In genomic region chr17:72594248-72594647, GRCh38 we compare ENCODE assay signal across 31 cellular contexts.
"Had no signal": no experiment of that assay in that cellular context is flagged by ENCODE, and none has a peak within 500 bp of the region (broad histone marks: within the 10 kb centered on the region; RNA-seq: fewer than 3 reads in every experiment).

No MANE protein-coding gene starts in this region.

- H2AFZ ChIP-seq: hepatocyte had no signal

- H3K27ac Mint-ChIP-seq: activated naive CD4-positive, alpha-beta T cell treated with anti-CD3 and anti-CD28 coated beads, Interleukin-2, amount 50 U/mL, for 24 hours; activated naive CD8-positive, alpha-beta T cell treated with anti-CD3 and anti-CD28 coated beads, Interleukin-2, amount 50 U/mL, for 24 hours; activated T-cell treated with anti-CD3 and anti-CD28 coated beads, Interleukin-2, amount 50 U/mL, for 24 hours; brain; effector memory CD8-positive, alpha-beta T cell; immature natural killer cell; naive thymus-derived CD8-positive, alpha-beta T cell; stimulated activated memory B cell treated with anti-CD40 and anti-IgM and Interleukin-4, amounts not matched to agents 10 μg/mL and 1 μg/mL and 100 μg/mL, for 72 hours; stimulated activated naive CD8-positive, alpha-beta T cell treated with anti-CD3 and anti-CD28 coated beads, Interleukin-15, amount 100 ng/mL, for 72 hours; T-helper 1 cell treated with Interleukin-12 subunit alpha and Interleukin-12 subunit beta and Interleukin-4 antibody, amounts not matched to agents 30 μg/mL and 1 μg/mL, for 36 hours had no signal

- H3K9me3 ChIP-seq: gastroesophageal sphincter, thyroid gland, upper lobe of left lung had no signal

- ATAC-seq: activated CD4-positive, CD25-positive, alpha-beta regulatory T cell treated with anti-CD3 and anti-CD28 coated beads, Interleukin-2, amount 50 U/mL, for 24 hours; activated naive CD8-positive, alpha-beta T cell treated with anti-CD3 and anti-CD28 coated beads, Interleukin-2, amount 50 U/mL, for 24 hours; effector memory CD8-positive, alpha-beta T cell; gastroesophageal sphincter; left colon; naive thymus-derived CD8-positive, alpha-beta T cell; sciatic nerve; stimulated activated memory B cell treated with anti-CD40 and anti-IgM and Interleukin-4, amounts not matched to agents 10 μg/mL and 1 μg/mL and 100 μg/mL, for 72 hours; stimulated activated naive CD8-positive, alpha-beta T cell treated with anti-CD3 and anti-CD28 coated beads, Interleukin-15, amount 100 ng/mL, for 72 hours had no signal

- H3K4me2 ChIP-seq: hepatocyte had no signal

- H3K36me3 Mint-ChIP-seq: activated naive CD4-positive, alpha-beta T cell treated with anti-CD3 and anti-CD28 coated beads, Interleukin-2, amount 50 U/mL, for 24 hours; brain; immature natural killer cell; naive thymus-derived CD8-positive, alpha-beta T cell; stimulated activated memory B cell treated with anti-CD40 and anti-IgM and Interleukin-4, amounts not matched to agents 10 μg/mL and 1 μg/mL and 100 μg/mL, for 72 hours had no signal

- H3K27ac ChIP-seq: coronary artery, dorsolateral prefrontal cortex, gastroesophageal sphincter, hepatocyte, thyroid gland, upper lobe of left lung, VCaP had no signal

- H3K4me3 ChIP-seq: coronary artery, dorsolateral prefrontal cortex, gastroesophageal sphincter, hepatocyte, thyroid gland, upper lobe of left lung had no signal

- H3K4me3 Mint-ChIP-seq: activated naive CD4-positive, alpha-beta T cell treated with anti-CD3 and anti-CD28 coated beads, Interleukin-2, amount 50 U/mL, for 24 hours; activated naive CD8-positive, alpha-beta T cell treated with anti-CD3 and anti-CD28 coated beads, Interleukin-2, amount 50 U/mL, for 24 hours; activated T-cell treated with anti-CD3 and anti-CD28 coated beads, Interleukin-2, amount 50 U/mL, for 24 hours; effector memory CD8-positive, alpha-beta T cell; immature natural killer cell; stimulated activated memory B cell treated with anti-CD40 and anti-IgM and Interleukin-4, amounts not matched to agents 10 μg/mL and 1 μg/mL and 100 μg/mL, for 72 hours; stimulated activated naive CD8-positive, alpha-beta T cell treated with anti-CD3 and anti-CD28 coated beads, Interleukin-15, amount 100 ng/mL, for 72 hours; T-helper 1 cell treated with Interleukin-12 subunit alpha and Interleukin-12 subunit beta and Interleukin-4 antibody, amounts not matched to agents 30 μg/mL and 1 μg/mL, for 36 hours had no signal

- H3K36me3 ChIP-seq: gastroesophageal sphincter, thyroid gland, upper lobe of left lung had no signal

- H3K9me3 Mint-ChIP-seq: activated naive CD4-positive, alpha-beta T cell treated with anti-CD3 and anti-CD28 coated beads, Interleukin-2, amount 50 U/mL, for 24 hours; activated naive CD8-positive, alpha-beta T cell treated with anti-CD3 and anti-CD28 coated beads, Interleukin-2, amount 50 U/mL, for 24 hours; activated T-cell treated with anti-CD3 and anti-CD28 coated beads, Interleukin-2, amount 50 U/mL, for 24 hours; brain; naive thymus-derived CD8-positive, alpha-beta T cell; stimulated activated memory B cell treated with anti-CD40 and anti-IgM and Interleukin-4, amounts not matched to agents 10 μg/mL and 1 μg/mL and 100 μg/mL, for 72 hours; stimulated activated naive CD8-positive, alpha-beta T cell treated with anti-CD3 and anti-CD28 coated beads, Interleukin-15, amount 100 ng/mL, for 72 hours; T-helper 1 cell treated with Interleukin-12 subunit alpha and Interleukin-12 subunit beta and Interleukin-4 antibody, amounts not matched to agents 30 μg/mL and 1 μg/mL, for 36 hours had no signal

- DNase-seq: activated CD4-positive, alpha-beta T cell treated with anti-CD3 and anti-CD28 coated beads for 48 hours; activated CD4-positive, alpha-beta T cell treated with anti-CD3 and anti-CD28 coated beads, Interleukin-2, amount 50 U/mL, for 48 hours; activated CD8-positive, alpha-beta memory T cell treated with anti-CD3 and anti-CD28 coated beads, Interleukin-2, amount 50 U/mL, for 48 hours; activated gamma-delta T cell; activated naive CD8-positive, alpha-beta T cell treated with anti-CD3 and anti-CD28 coated beads, Interleukin-2, amount 50 U/mL, for 24 hours; activated T-cell treated with anti-CD3 and anti-CD28 coated beads, Interleukin-2, amount 50 U/mL, for 24 hours; amygdala; dorsolateral prefrontal cortex; effector memory CD8-positive, alpha-beta T cell; immature natural killer cell; kidney; left colon; naive thymus-derived CD8-positive, alpha-beta T cell; posterior cingulate gyrus; small intestine; stimulated activated CD4-positive, alpha-beta T cell treated with anti-CD3 and anti-CD28 coated beads, Interleukin-4, amount 100 ng/mL, for 24 hours; stimulated activated naive CD8-positive, alpha-beta T cell treated with anti-CD3 and anti-CD28 coated beads, Interleukin-15, amount 100 ng/mL, for 72 hours; substantia nigra; T-helper 9 cell; thyroid gland; upper lobe of left lung had no signal
